Comparison of ENCODE assay signal across 27 cellular contexts in genomic region chr15:77657629-77658238, GRCh38. TPM values are rescaled to one million over a fixed set of nuclear protein-coding genes. Genes with fewer than 3 reads are reported as not detected.
"Had no signal": no experiment of that assay in that cellular context is flagged by ENCODE, and none has a peak within 500 bp of the region (broad histone marks: within the 10 kb centered on the region; RNA-seq: fewer than 3 reads in every experiment).

No MANE protein-coding gene starts in this region.

- H3K36me3 ChIP-seq: MG63 had no signal

- ATAC-seq: Panc1, Right ventricle myocardium inferior, T-cell had no signal

- H3K9me3 ChIP-seq: MG63 had no signal

- H3K27me3 ChIP-seq: MG63 had no signal

- DNase-seq: activated CD4-positive, alpha-beta memory T cell treated with anti-CD3 and anti-CD28 coated beads, Interleukin-2, amount 10 ng/mL, durations not matched to agents 7 days and 5 days; activated CD4-positive, alpha-beta T cell treated with anti-CD3 and anti-CD28 coated beads, Interleukin-2, amount 10 ng/mL, durations not matched to agents 7 days and 5 days; activated CD4-positive, CD25-positive, alpha-beta regulatory T cell; activated gamma-delta T cell treated with Interleukin-2 at 50 U/mL for 16 hours; activated naive CD4-positive, alpha-beta T cell treated with anti-CD3 and anti-CD28 coated beads, Interleukin-2, amount 10 ng/mL, durations not matched to agents 7 days and 5 days; activated naive CD8-positive, alpha-beta T cell treated with anti-CD3 and anti-CD28 coated beads for 36 hours; activated T-cell treated with anti-CD3 and anti-CD28 coated beads for 4 hours; activated T-cell treated with anti-CD3 and anti-CD28 coated beads, Interleukin-2, amount 50 U/mL, for 48 hours; cerebellar nuclear complex; MG63; MV-4-11; NCI-H1092 treated with DMSO at 0.1 percent for 48 hours; NCI-H1436; NCI-H1694 treated with DMSO at 0.1 percent for 48 hours; NCI-H2029 treated with DMSO at 0.1 percent for 48 hours; NCI-H345; NCI-H510A; OCI-M1; RPMI8226; T-cell; T-helper 2 cell; T1000 had no signal

- H3K4me3 ChIP-seq: MG63, SK-N-MC had no signal

RNA-seq across cellular contexts. Expression of gene LINGO1, which starts 25.0 kb away (rescaled TPM):
- total RNA-seq: activated CD4-positive, alpha-beta memory T cell treated with anti-CD3 and anti-CD28 coated beads, Interleukin-2, amount 10 ng/mL, durations not matched to agents 7 days and 5 days; activated CD4-positive, alpha-beta T cell treated with anti-CD3 and anti-CD28 coated beads, Interleukin-2, amount 10 ng/mL, durations not matched to agents 7 days and 5 days; activated CD8-positive, alpha-beta memory T cell treated with anti-CD3 and anti-CD28 coated beads for 36 hours; activated naive CD8-positive, alpha-beta T cell treated with anti-CD3 and anti-CD28 coated beads for 36 hours; activated T-helper 2 cell treated with anti-CD3 and anti-CD28 coated beads, Interferon-gamma antibody, Interleukin-2, Interleukin-4, amounts not matched to agents 10 μg/mL and 5 μg/mL and 100 μg/mL, durations not matched to agents 14 hours and 24 hours and 36 hours had no signal
